1 cellular context compared by ENCODE assay signal in genomic region chr11:63970902-63971301, GRCh38.
TF ChIP-seq lines count a peak whose summit lies in the region.

No MANE protein-coding gene starts in this region.

TF ChIP-seq in HepG2, 621 proteins besides CTCF, POLR2A, EP300 and RAD21 (continued from another document and continues in another):
- TF ChIP-seq KIAA2018 (CRISPR knock-in tag; IDR thresholded peaks at IDR 0.05; ENCODE audit: borderline replicate concordance) = no peak
- TF ChIP-seq GATAD2A (CRISPR knock-in tag; IDR thresholded peaks at IDR 0.05) = 0 out of 2 replicates have a peak, but pooled peaks have one; percentile 30
- TF ChIP-seq TEAD3 (CRISPR knock-in tag; optimal IDR thresholded peaks at IDR 0.05; ENCODE audit: borderline replicate concordance) = no peak
- TF ChIP-seq JDP2 (CRISPR knock-in tag; IDR thresholded peaks at IDR 0.05; ENCODE audit: borderline replicate concordance) = no peak
- TF ChIP-seq TCF7L2 (IDR thresholded peaks at IDR 0.05; ENCODE audit: low read depth, low read length) = no peak
- TF ChIP-seq HIVEP1 (CRISPR knock-in tag; IDR thresholded peaks at IDR 0.05) = no peak
- no peak for TF ChIP-seq ZNF30 (CRISPR knock-in tag; IDR thresholded peaks at IDR 0.05)
- TF ChIP-seq GTF2F1 (IDR thresholded peaks at IDR 0.05; ENCODE audit: low read length) = no peak
- no peak for TF ChIP-seq ZBTB43 (CRISPR knock-in tag; conservative IDR thresholded peaks at IDR 0.05)
- no peak for TF ChIP-seq ZNF552 (CRISPR knock-in tag; IDR thresholded peaks at IDR 0.05; ENCODE audit: borderline replicate concordance)
- TF ChIP-seq SAP130 (CRISPR knock-in tag; IDR thresholded peaks at IDR 0.05; ENCODE audit: low read depth) = peak; percentile 42; the same call in 1 of the 2 replicates
- TF ChIP-seq ZFP41 (CRISPR knock-in tag; IDR thresholded peaks at IDR 0.05; ENCODE audit: borderline replicate concordance) = no peak
- peak; percentile 22; the same call in 1 of the 2 replicates for TF ChIP-seq TFDP1 (CRISPR knock-in tag; IDR thresholded peaks at IDR 0.05; ENCODE audit: borderline replicate concordance)
- TF ChIP-seq PATZ1 (CRISPR knock-in tag; IDR thresholded peaks at IDR 0.05) = peak; percentile 32
- no peak for TF ChIP-seq SP2 (CRISPR knock-in tag; IDR thresholded peaks at IDR 0.05)
- TF ChIP-seq MAX (IDR thresholded peaks at IDR 0.05) = peak; percentile 35; the same call in 1 of the 2 replicates
- TF ChIP-seq PAWR (CRISPR knock-in tag; IDR thresholded peaks at IDR 0.05; ENCODE audit: borderline replicate concordance) = no peak
- no peak for TF ChIP-seq ZNF318 (CRISPR knock-in tag; IDR thresholded peaks at IDR 0.05)
- peak; percentile 64 for TF ChIP-seq TCF7 (IDR thresholded peaks at IDR 0.05; ENCODE audit: low read depth)
- no peak for TF ChIP-seq ZBTB4 (CRISPR knock-in tag; IDR thresholded peaks at IDR 0.05; ENCODE audit: borderline replicate concordance)
- no peak for TF ChIP-seq NR2F6 (IDR thresholded peaks at IDR 0.05)
- TF ChIP-seq NR2F6 (CRISPR knock-in tag; IDR thresholded peaks at IDR 0.05) = peak; percentile 28; the same call in 1 of the 2 replicates
- no peak for TF ChIP-seq ZNF230 (CRISPR knock-in tag; IDR thresholded peaks at IDR 0.05)
- no peak for TF ChIP-seq ZNF34 (CRISPR knock-in tag; IDR thresholded peaks at IDR 0.05; ENCODE audit: borderline replicate concordance)
- no peak for TF ChIP-seq PTBP1 (IDR thresholded peaks at IDR 0.05; ENCODE audit: low read depth, low read length, poor library complexity, severe bottlenecking)
- no peak for TF ChIP-seq EZH2 (conservative IDR thresholded peaks at IDR 0.05; ENCODE audit: low read depth, low read length)
- no peak for TF ChIP-seq ZNF660 (CRISPR knock-in tag; IDR thresholded peaks at IDR 0.05; ENCODE audit: borderline replicate concordance, low read depth)
- TF ChIP-seq HNF4A (CRISPR knock-in tag; IDR thresholded peaks at IDR 0.05) = peak; percentile 35; the same call in 1 of the 2 replicates
- TF ChIP-seq NFKBIZ (CRISPR knock-in tag; IDR thresholded peaks at IDR 0.05) = 0 out of 2 replicates have a peak, but pooled peaks have one; percentile 21
